26 cellular contexts compared by ENCODE assay signal in the genomic region with DNA sequence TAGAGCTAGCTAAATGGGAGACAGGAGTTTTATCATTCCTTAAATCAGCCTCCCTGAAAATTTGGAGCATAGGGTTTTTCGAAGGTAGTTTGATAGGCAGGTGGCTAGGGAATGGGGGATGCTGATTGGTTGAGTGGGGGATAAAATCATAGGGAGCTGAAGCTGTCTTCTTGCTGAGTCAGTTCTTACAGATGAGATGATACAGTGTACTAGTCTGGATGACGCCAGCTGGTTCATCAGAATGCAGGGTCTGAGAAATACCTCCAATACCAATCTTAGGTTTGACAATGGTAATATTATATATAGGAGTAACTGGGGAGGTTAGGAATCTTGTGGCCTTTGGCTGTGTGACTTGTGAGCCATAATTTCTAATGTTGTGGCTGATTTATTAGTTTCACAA.
"Had no signal": no experiment of that assay in that cellular context is flagged by ENCODE, and none has a peak within 500 bp of the region (broad histone marks: within the 10 kb centered on the region; RNA-seq: fewer than 3 reads in every experiment).

No MANE protein-coding gene starts in this region.

- H3K9me3 Mint-ChIP-seq: stimulated activated naive B cell treated with anti-CD40 and anti-IgM and Interleukin-4, amounts not matched to agents 10 μg/mL and 1 μg/mL and 100 μg/mL, for 72 hours; stimulated activated naive CD8-positive, alpha-beta T cell treated with anti-CD3 and anti-CD28 coated beads, Interleukin-15, Interleukin-2, amounts not matched to agents 100 ng/mL and 50 ng/mL, for 24 hours had no signal

- H3K27ac Mint-ChIP-seq: naive thymus-derived CD4-positive, alpha-beta T cell; natural killer cell; nephron; progenitor cell of endocrine pancreas; stimulated activated effector memory CD8-positive, alpha-beta T cell treated with anti-CD3 and anti-CD28 coated beads, Interleukin-12 subunit alpha, Interleukin-12 subunit beta, amount 100 ng/mL, for 72 hours; stimulated activated naive B cell treated with anti-CD40 and anti-IgM and Interleukin-4, amounts not matched to agents 10 μg/mL and 1 μg/mL and 100 μg/mL, for 72 hours; stimulated activated naive CD8-positive, alpha-beta T cell treated with anti-CD3 and anti-CD28 coated beads, Interleukin-15, Interleukin-2, amounts not matched to agents 100 ng/mL and 50 ng/mL, for 24 hours; type B pancreatic cell had no signal

- H3K4me3 ChIP-seq: pancreas, psoas muscle, stomach, tibial artery, transverse colon, upper lobe of right lung, uterus had no signal

- H3K4me1 ChIP-seq: pancreas, psoas muscle, stomach, transverse colon, upper lobe of right lung, uterus had no signal

- H3K4me1 Mint-ChIP-seq: naive thymus-derived CD4-positive, alpha-beta T cell; natural killer cell; neural crest cell; stimulated activated effector memory CD8-positive, alpha-beta T cell treated with anti-CD3 and anti-CD28 coated beads, Interleukin-12 subunit alpha, Interleukin-12 subunit beta, amount 100 ng/mL, for 72 hours; stimulated activated naive B cell treated with anti-CD40 and anti-IgM and Interleukin-4, amounts not matched to agents 10 μg/mL and 1 μg/mL and 100 μg/mL, for 72 hours had no signal

- H3K9me3 ChIP-seq: neutrophil, pancreas, psoas muscle, tibial artery, transverse colon, upper lobe of right lung, uterus had no signal

- DNase-seq: naive thymus-derived CD4-positive, alpha-beta T cell; natural killer cell; nucleus accumbens; pancreas; psoas muscle; right cardiac atrium; small intestine; stimulated activated CD4-positive, alpha-beta T cell treated with anti-CD3 and anti-CD28 coated beads, Interleukin-15, amount 100 ng/mL, for 24 hours; stimulated activated CD4-positive, alpha-beta T cell treated with anti-CD3 and anti-CD28 coated beads, Interleukin-2, amount 100 ng/mL, for 24 hours; stimulated activated CD4-positive, alpha-beta T cell treated with anti-CD3 and anti-CD28 coated beads, Interleukin-2, amount 100 ng/mL, for 48 hours; stimulated activated CD4-positive, alpha-beta T cell treated with anti-CD3 and anti-CD28 coated beads, Interleukin-4, amount 100 ng/mL, for 24 hours; stimulated activated naive B cell treated with anti-CD40 and anti-IgM and Interleukin-4, amounts not matched to agents 10 μg/mL and 1 μg/mL and 100 μg/mL, for 72 hours; stimulated activated naive CD4-positive, alpha-beta T cell treated with Interleukin-2 at 50 U/mL for 16 hours; stomach; tibial artery; transverse colon; upper lobe of right lung; uterus had no signal

- H3K4me3 Mint-ChIP-seq: naive thymus-derived CD4-positive, alpha-beta T cell; natural killer cell; nephron; neural crest cell; stimulated activated effector memory CD8-positive, alpha-beta T cell treated with anti-CD3 and anti-CD28 coated beads, Interleukin-12 subunit alpha, Interleukin-12 subunit beta, amount 100 ng/mL, for 72 hours; stimulated activated naive B cell treated with anti-CD40 and anti-IgM and Interleukin-4, amounts not matched to agents 10 μg/mL and 1 μg/mL and 100 μg/mL, for 72 hours; stimulated activated naive CD8-positive, alpha-beta T cell treated with anti-CD3 and anti-CD28 coated beads, Interleukin-15, Interleukin-2, amounts not matched to agents 100 ng/mL and 50 ng/mL, for 24 hours; type B pancreatic cell had no signal

- ATAC-seq: naive thymus-derived CD4-positive, alpha-beta T cell; natural killer cell; pancreas; psoas muscle; right cardiac atrium; sciatic nerve; stimulated activated effector memory CD8-positive, alpha-beta T cell treated with anti-CD3 and anti-CD28 coated beads, Interleukin-12 subunit alpha, Interleukin-12 subunit beta, amount 100 ng/mL, for 72 hours; stimulated activated naive B cell treated with anti-CD40 and anti-IgM and Interleukin-4, amounts not matched to agents 10 μg/mL and 1 μg/mL and 100 μg/mL, for 72 hours; upper lobe of right lung had no signal

- H3K27me3 Mint-ChIP-seq: naive thymus-derived CD4-positive, alpha-beta T cell; progenitor cell of endocrine pancreas; stimulated activated naive B cell treated with anti-CD40 and anti-IgM and Interleukin-4, amounts not matched to agents 10 μg/mL and 1 μg/mL and 100 μg/mL, for 72 hours; stimulated activated naive CD8-positive, alpha-beta T cell treated with anti-CD3 and anti-CD28 coated beads, Interleukin-15, Interleukin-2, amounts not matched to agents 100 ng/mL and 50 ng/mL, for 24 hours; type B pancreatic cell had no signal

- H3K27me3 ChIP-seq: neutrophil, pancreas, stomach, tibial artery, transverse colon, upper lobe of right lung, uterus had no signal

- H3K27ac ChIP-seq: neutrophil, pancreas, psoas muscle, stomach, tibial artery, transverse colon, upper lobe of right lung, uterus had no signal

- H3K36me3 Mint-ChIP-seq: naive thymus-derived CD4-positive, alpha-beta T cell; natural killer cell; stimulated activated effector memory CD8-positive, alpha-beta T cell treated with anti-CD3 and anti-CD28 coated beads, Interleukin-12 subunit alpha, Interleukin-12 subunit beta, amount 100 ng/mL, for 72 hours; stimulated activated naive B cell treated with anti-CD40 and anti-IgM and Interleukin-4, amounts not matched to agents 10 μg/mL and 1 μg/mL and 100 μg/mL, for 72 hours had no signal

- H3K36me3 ChIP-seq: neutrophil, pancreas, stomach, tibial artery, transverse colon, upper lobe of right lung, uterus had no signal
